ENCODE assay signal across 8 cellular contexts in genomic region chr2:1550658-1551316, GRCh38.
DNase-seq lines count a peak whose midpoint lies in the region; ATAC-seq and TF ChIP-seq lines count a peak whose summit lies in the region.

No MANE protein-coding gene starts in this region.

- H3K27ac ChIP-seq in HL-60 (replicated peaks) (no peak overlapping the region), ascending aorta (no peak overlapping the region)

- H3K4me3 ChIP-seq in HL-60 (replicated peaks; ENCODE audit: insufficient read depth, low read length) (no peak overlapping the region), ascending aorta (no peak overlapping the region)

- DNase-seq in COLO668 (lab: John Stamatoyannopoulos, UW; ENCODE audit: unreplicated experiment) (peak; percentile 52), HL-60 (ENCODE audit: low read depth in 1 of 2, low spot score in 1 of 2) (peak in 1 of 2 experiments; percentile 24), SW480 (ENCODE audit: low spot score) (peak; percentile 31), ascending aorta (ENCODE audit: low spot score in 2 of 2) (peak in 1 of 2 donors; percentile 69), iPS-NIHi11 (ENCODE audit: low spot score) (peak; percentile 94)
- DNase-seq in stimulated activated CD4-positive, alpha-beta T cell treated with anti-CD3 and anti-CD28 coated beads, Interleukin-2, amount 100 ng/mL, for 4 hours (ENCODE audit: low read depth): peak; percentile 44

- ATAC-seq in GM19452 (IDR thresholded peaks at IDR 0.05; ENCODE audit: unreplicated experiment): peak; percentile 85
- no peak for ATAC-seq in HG03378 (IDR thresholded peaks at IDR 0.05; ENCODE audit: unreplicated experiment)

- TF ChIP-seq CTCF in HL-60 (IDR thresholded peaks at IDR 0.05; ENCODE audit: insufficient read depth, low read length): peak; percentile 75
- TF ChIP-seq CTCF in ascending aorta (IDR thresholded peaks at IDR 0.05): peak; percentile 65 to 98 (median 92)

- no peaks in the 10 kb centered on the region for H3K9me3 ChIP-seq in ascending aorta

- peaks cover 0 to 4% of the 10 kb centered on the region in 2 donors for H3K4me1 ChIP-seq in ascending aorta

- intact Hi-C loops in ascending aorta (cut with DNase I): loop anchor here (5.0 kb wide), 1 partner anchor 197 kb away; no protein-coding TSS in a partner anchor

- no peaks in the 10 kb centered on the region for H3K36me3 ChIP-seq in ascending aorta

- H3K27me3 ChIP-seq in HL-60 (ENCODE audit: insufficient read depth, poor library complexity, severe bottlenecking) (no peaks in the 10 kb centered on the region), ascending aorta (no peaks in the 10 kb centered on the region)
